Comparison of ENCODE assay signal across 25 cellular contexts in the genomic region with DNA sequence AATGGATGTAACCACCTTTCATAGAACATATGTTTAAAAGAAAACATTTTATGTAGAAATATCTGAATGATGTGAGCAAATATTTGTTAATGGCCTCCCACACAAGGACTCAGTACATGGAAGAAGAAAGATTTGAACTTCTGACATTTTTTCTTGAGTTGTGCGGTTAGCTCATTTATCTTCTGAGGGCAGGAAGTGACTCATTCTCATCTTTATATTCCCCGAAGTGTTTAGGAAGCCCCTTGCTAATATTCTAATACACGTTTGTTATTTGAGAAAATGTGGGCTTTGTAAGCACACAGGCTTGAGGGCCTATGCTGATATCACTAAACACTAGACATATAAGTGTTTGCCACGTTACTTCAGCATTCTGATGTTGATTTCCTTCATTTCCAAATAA.
DNase-seq lines count a peak whose midpoint lies in the region; ATAC-seq and TF ChIP-seq lines count a peak whose summit lies in the region.
"Had no signal": no experiment of that assay in that cellular context is flagged by ENCODE, and none has a peak within 500 bp of the region (broad histone marks: within the 10 kb centered on the region; RNA-seq: fewer than 3 reads in every experiment).

No MANE protein-coding gene starts in this region.

- TF ChIP-seq CTCF in DND-41 (IDR thresholded peaks at IDR 0.05; ENCODE audit: borderline replicate concordance, extremely low read depth, low read length, poor library complexity, severe bottlenecking) (no peak), astrocyte of the spinal cord (IDR thresholded peaks at IDR 0.05; ENCODE audit: low read depth, low read length) (no peak)

- ATAC-seq in DND-41 (ENCODE audit: insufficient read depth, low read depth) (peak; percentile 59), HG03520 (IDR thresholded peaks at IDR 0.05; ENCODE audit: unreplicated experiment) (no peak), HG03135 (IDR thresholded peaks at IDR 0.05; ENCODE audit: unreplicated experiment) (no peak)
- ATAC-seq: activated T-cell treated with anti-CD3 and anti-CD28 coated beads, Interleukin-2, amount 50 U/mL, for 4 hours; left ventricle myocardium superior; psoas muscle had no signal

- H2BK5ac ChIP-seq in mesenchymal stem cell (ENCODE audit: low read depth, low read length, poor library complexity, severe bottlenecking), result no peak overlapping the region

- H2BK120ac ChIP-seq in mesenchymal stem cell (ENCODE audit: low read depth, low read length), result no peak overlapping the region

- H2BK12ac ChIP-seq in mesenchymal stem cell (ENCODE audit: low read length in 2 of 2), result no peak overlapping the region

- H3K4ac ChIP-seq in mesenchymal stem cell (ENCODE audit: low read depth in 1 of 2, low read length in 2 of 2), result no peak overlapping the region

- H3K4me3 ChIP-seq in DND-41 (ENCODE audit: low read depth in 1 of 2, low read length in 2 of 2), result no peak overlapping the region
- no peak overlapping the region for H3K4me3 ChIP-seq in astrocyte of the spinal cord (ENCODE audit: low read depth, low read length)
- H3K4me3 ChIP-seq in mesenchymal stem cell (ENCODE audit: insufficient read depth in 1 of 2, low read depth in 1 of 2, low read length in 2 of 2), result no peak overlapping the region
- H3K4me3 ChIP-seq: adrenal gland, PC-9, psoas muscle, sigmoid colon, testis had no signal

- H3K27ac ChIP-seq in DND-41 (ENCODE audit: low read length), result no peak overlapping the region
- H3K27ac ChIP-seq in mesenchymal stem cell (ENCODE audit: low read length, poor library complexity, severe bottlenecking), result no peak overlapping the region
- H3K27ac ChIP-seq: adrenal gland, KMS-11, PC-9, psoas muscle, sigmoid colon, testis, WERI-Rb-1 had no signal

- no peaks in the 10 kb centered on the region for H3K27me3 ChIP-seq in DND-41 (ENCODE audit: insufficient read depth, low read length, poor library complexity)
- no peaks in the 10 kb centered on the region for H3K27me3 ChIP-seq in mesenchymal stem cell (ENCODE audit: control insufficient read depth in 1 of 2, insufficient read depth in 1 of 2, low read length in 2 of 2)
- H3K27me3 ChIP-seq: adrenal gland, sigmoid colon, testis had no signal

- no peaks in the 10 kb centered on the region for H3K79me1 ChIP-seq in mesenchymal stem cell (replicated peaks; ENCODE audit: low read length, poor library complexity, severe bottlenecking)

- no peak overlapping the region for H4K8ac ChIP-seq in mesenchymal stem cell (ENCODE audit: low read length)

- no peak overlapping the region for H2AK5ac ChIP-seq in mesenchymal stem cell (ENCODE audit: low read length, severe bottlenecking)

- 0% methylated on average over 1 of the region's 4 CpGs for WGBS in mesenchymal stem cell

- H2BK15ac ChIP-seq in mesenchymal stem cell (ENCODE audit: low read depth, poor library complexity, severe bottlenecking), result no peak overlapping the region

- H4K91ac ChIP-seq in mesenchymal stem cell (ENCODE audit: low read length), result no peak overlapping the region

- H3K23ac ChIP-seq in mesenchymal stem cell (ENCODE audit: low read length in 2 of 2), result no peak overlapping the region

- H3K4me1 ChIP-seq in DND-41 (ENCODE audit: insufficient read depth, low read length) (no peaks in the 10 kb centered on the region), mesenchymal stem cell (ENCODE audit: control insufficient read depth, insufficient read depth, low read depth, low read length) (no peaks in the 10 kb centered on the region)
- H3K4me1 ChIP-seq: adrenal gland, psoas muscle, sigmoid colon, testis had no signal

- H3K36me3 ChIP-seq in DND-41 (ENCODE audit: insufficient read depth, low read length), result no peaks in the 10 kb centered on the region
- no peaks in the 10 kb centered on the region for H3K36me3 ChIP-seq in mesenchymal stem cell (ENCODE audit: control insufficient read depth in 1 of 2, insufficient read depth in 2 of 2, low read depth in 1 of 2, low read length in 2 of 2)
- H3K36me3 ChIP-seq: adrenal gland, sigmoid colon, WERI-Rb-1 had no signal

- H3K18ac ChIP-seq in mesenchymal stem cell (ENCODE audit: low read depth in 1 of 2, low read length in 2 of 2), result no peak overlapping the region

- DNase-seq in DND-41 (no peak), MV-4-11 (lab: John Stamatoyannopoulos, UW) (peak; percentile 50), astrocyte of the spinal cord (ENCODE audit: low read depth, low spot score) (peak; percentile 60), mesenchymal stem cell (peak; percentile 55), DMS79 treated with DMSO at 0.1 percent for 48 hours (lab: John Stamatoyannopoulos, UW) (no peak)
- DNase-seq in activated CD4-positive, alpha-beta T cell treated with anti-CD3 and anti-CD28 coated beads, Interleukin-2, amount 50 U/mL, for 4 hours, result no peak
- DNase-seq: activated CD4-positive, alpha-beta T cell treated with anti-CD3 and anti-CD28 coated beads, Interleukin-2, amount 10 ng/mL, durations not matched to agents 24 days and 14 days; activated T-cell treated with anti-CD3 and anti-CD28 coated beads, Interleukin-2, amount 50 U/mL, for 4 hours; adrenal gland; islet precursor cell; left ventricle myocardium superior; NCI-H1048; NCI-H1694; NCI-H524 treated with DMSO at 0.1 percent for 48 hours; NK-92 treated with Interleukin-12 subunit alpha and Interleukin-12 subunit beta, amount 100 ng/mL, for 24 hours; PC-9; psoas muscle; Right ventricle myocardium superior; sigmoid colon; stimulated activated naive CD4-positive, alpha-beta T cell treated with Interleukin-2 at 50 U/mL for 16 hours; testis; WERI-Rb-1 had no signal

- no peak overlapping the region for H3K14ac ChIP-seq in mesenchymal stem cell (ENCODE audit: low read length in 2 of 2)

- in situ Hi-C loops in astrocyte of the spinal cord (cut with HindIII; ENCODE audit: low sequenced_read_pairs), result no loop called here

- H2AFZ ChIP-seq in DND-41 (ENCODE audit: low read depth, low read length) (no peak overlapping the region), mesenchymal stem cell (ENCODE audit: low read depth, low read length) (no peak overlapping the region)
- H2AFZ ChIP-seq: PC-9 had no signal

- no peaks in the 10 kb centered on the region for H4K20me1 ChIP-seq in DND-41 (ENCODE audit: insufficient read depth, low read length)

- H3K9ac ChIP-seq in DND-41 (ENCODE audit: low read depth, low read length) (no peak overlapping the region), mesenchymal stem cell (ENCODE audit: low read length) (no peak overlapping the region)
- H3K9ac ChIP-seq: KMS-11 had no signal

- no peaks in the 10 kb centered on the region for H3K9me3 ChIP-seq in DND-41 (ENCODE audit: insufficient read depth, low read length, severe bottlenecking)
- peaks cover 2% of the 10 kb centered on the region for H3K9me3 ChIP-seq in mesenchymal stem cell (ENCODE audit: control insufficient read depth, low read length)
- H3K9me3 ChIP-seq: adrenal gland, psoas muscle, sigmoid colon, testis had no signal

- H3K79me2 ChIP-seq in DND-41 (ENCODE audit: insufficient read depth, low read length), result no peaks in the 10 kb centered on the region

- H3K4me2 ChIP-seq in DND-41 (ENCODE audit: insufficient read depth, low read length), result no peak overlapping the region
- H3K4me2 ChIP-seq in mesenchymal stem cell (ENCODE audit: low read length, poor library complexity, severe bottlenecking), result no peak overlapping the region
- H3K4me2 ChIP-seq: KMS-11, PC-9 had no signal

Comparison
In these comparisons a context has a peak if more than half of its experiments do, and no peak if none do; other contexts are left out.
1. DNase-seq: peak in MV-4-11 (single experiment), astrocyte of the spinal cord (single experiment) and mesenchymal stem cell (single experiment); none in DND-41 (single experiment), activated CD4-positive, alpha-beta T cell treated with anti-CD3 and anti-CD28 coated beads, Interleukin-2, amount 50 U/mL, for 4 hours (0 of 2) and DMS79 treated with DMSO at 0.1 percent for 48 hours (single experiment).